In the genomic region with DNA sequence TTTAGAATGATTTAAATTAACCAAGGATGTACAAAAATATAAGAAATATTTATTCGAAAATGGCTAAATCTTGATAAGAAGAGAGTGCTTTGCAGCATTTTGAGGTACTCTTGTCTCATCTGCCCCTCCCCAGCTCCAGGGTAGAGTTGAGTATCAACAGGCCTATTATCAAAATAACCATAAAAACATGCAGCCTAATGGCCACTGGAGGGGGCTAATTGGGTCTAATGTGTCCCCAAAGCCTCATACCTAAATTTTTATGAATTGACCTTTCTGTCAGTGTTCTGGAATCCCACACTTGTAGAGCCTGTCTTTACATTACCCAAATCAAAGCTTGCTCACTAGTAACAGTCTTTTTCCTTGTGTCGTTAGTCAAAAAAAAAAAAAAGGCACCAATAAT, we compare ENCODE assay signal across 22 cellular contexts.
DNase-seq lines count a peak whose midpoint lies in the region; ATAC-seq, FAIRE-seq and TF ChIP-seq lines count a peak whose summit lies in the region.
"Had no signal": no experiment of that assay in that cellular context is flagged by ENCODE, and none has a peak within 500 bp of the region (broad histone marks: within the 10 kb centered on the region; RNA-seq: fewer than 3 reads in every experiment).

No MANE protein-coding gene starts in this region.

- H3F3A ChIP-seq in neural progenitor cell (ENCODE audit: low read depth): no peaks in the 10 kb centered on the region

- no peak overlapping the region for H2BK120ac ChIP-seq in H1 (replicated peaks; ENCODE audit: low read depth, low read length)

- no peak overlapping the region for H3K9ac ChIP-seq in mammary epithelial cell (ENCODE audit: insufficient read depth, low read length)
- H3K9ac ChIP-seq in H1 (replicated peaks in 1 of 4; ENCODE audit: extremely low read depth in 1 of 4, low read depth in 3 of 4, low read length in 3 of 4): no peak overlapping the region
- no peak overlapping the region for H3K9ac ChIP-seq in neural progenitor cell
- H3K9ac ChIP-seq: KMS-11 had no signal

- WGBS in mammary epithelial cell (ENCODE audit: low coverage, missing lambda C conversion rate): 30% methylated on average over 2 of the region's 2 CpGs
- 89% methylated on average over 1 of the region's 2 CpGs; no CpG with 5 or more reads in 1 of the 2 experiments for WGBS in H1 (ENCODE audit: extremely low coverage in 1 of 2, insufficient coverage in 1 of 2, insufficient read length in 1 of 2, insufficient replicate concordance in 2 of 2, low coverage in 1 of 2, low lambda C conversion rate in 2 of 2, missing lambda C conversion rate in 1 of 2), 2 experiments

- no peaks in the 10 kb centered on the region for H3K79me1 ChIP-seq in H1 (ENCODE audit: low read depth, low read length)

- no peaks in the 10 kb centered on the region for H3K4me1 ChIP-seq in mammary epithelial cell (ENCODE audit: insufficient read depth, low read length)
- no peaks in the 10 kb centered on the region for H3K4me1 ChIP-seq in H1 (replicated peaks in 1 of 4; ENCODE audit: control insufficient read depth in 3 of 4, insufficient read depth in 4 of 4, low read length in 3 of 4)
- no peaks in the 10 kb centered on the region for H3K4me1 ChIP-seq in neural progenitor cell
- H3K4me1 ChIP-seq: A549, BE2C had no signal

- BruUV-seq in MCF 10A (replicated peaks; lab: Mats Ljungman, UMichigan): no TSS peak
- BruUV-seq in mammary epithelial cell (replicated peaks; lab: Mats Ljungman, UMichigan): no TSS peak

- no peak overlapping the region for H2BK20ac ChIP-seq in H1 (ENCODE audit: low read length)

- POLR2A ChIA-PET in MCF 10A (lab: Yijun Ruan, JAX): no interaction called here
- POLR2A ChIA-PET in H1 (lab: Charles Lee; ENCODE audit: partially characterized antibody): no interaction called here

- no peak overlapping the region for H2BK15ac ChIP-seq in H1 (ENCODE audit: low read length)

- no peaks in the 10 kb centered on the region for H3K9me3 Mint-ChIP-seq in MCF 10A (ENCODE audit: unreplicated experiment)
- no peaks in the 10 kb centered on the region for H3K9me3 Mint-ChIP-seq in neural progenitor cell

- H3K27me3 Mint-ChIP-seq in MCF 10A (ENCODE audit: insufficient read depth, unreplicated experiment) (peaks cover 11% of the 10 kb centered on the region), neural progenitor cell (ENCODE audit: insufficient read depth, low read depth) (no peaks in the 10 kb centered on the region)

- CTCF ChIA-PET in MCF 10A (lab: Yijun Ruan, JAX): no interaction called here
- CTCF ChIA-PET in mammary epithelial cell (lab: Charles Lee; ENCODE audit: low non-redundant PET): no interaction called here
- CTCF ChIA-PET in H1 (lab: Charles Lee; ENCODE audit: partially characterized antibody): no interaction called here

- H4K8ac ChIP-seq in H1 (ENCODE audit: extremely low read depth, insufficient read depth, low read length): no peak overlapping the region

- no peak overlapping the region for H2AK5ac ChIP-seq in H1 (ENCODE audit: low read depth, low read length)

- no peak for TF ChIP-seq POLR2A in H1 (IDR thresholded peaks at IDR 0.05; ENCODE audit: control extremely low read depth in 1 of 2, low read depth in 2 of 2, low read length in 2 of 2)

- no peak overlapping the region for H3K14ac ChIP-seq in H1 (ENCODE audit: insufficient read length)

- H3K36me3 ChIP-seq in mammary epithelial cell (ENCODE audit: insufficient read depth, low read length) (no peaks in the 10 kb centered on the region), H1 (ENCODE audit: control insufficient read depth in 2 of 4, insufficient read depth in 4 of 4, low read length in 3 of 4) (no peaks in the 10 kb centered on the region), neural progenitor cell (no peaks in the 10 kb centered on the region)
- H3K36me3 ChIP-seq: BE2C had no signal

- H3K27me3 ChIP-seq in mammary epithelial cell (ENCODE audit: insufficient read depth, low read length): no peaks in the 10 kb centered on the region
- no peaks in the 10 kb centered on the region for H3K27me3 ChIP-seq in H1 (replicated peaks in 1 of 4; ENCODE audit: control insufficient read depth in 3 of 4, extremely low read depth in 1 of 4, insufficient read depth in 3 of 4, low read length in 3 of 4)
- H3K27me3 ChIP-seq in neural progenitor cell: no peaks in the 10 kb centered on the region
- H3K27me3 ChIP-seq: BE2C had no signal

- no peak overlapping the region for H2BK5ac ChIP-seq in H1 (ENCODE audit: low read depth, low read length)

- no peaks in the 10 kb centered on the region for H3K23me2 ChIP-seq in H1 (ENCODE audit: low read depth, low read length)

- H3K9me3 ChIP-seq in mammary epithelial cell (replicated peaks; ENCODE audit: insufficient read depth, low read length) (no peaks in the 10 kb centered on the region), H1 (ENCODE audit: insufficient read depth in 2 of 2, low read depth in 1 of 2, low read length in 1 of 2) (no peaks in the 10 kb centered on the region), neural progenitor cell (ENCODE audit: low read depth) (no peaks in the 10 kb centered on the region)
- H3K9me3 ChIP-seq: A549, BE2C had no signal

- no peak overlapping the region for H3K4me3 ChIP-seq in mammary epithelial cell (replicated peaks in 1 of 3; ENCODE audit: insufficient read depth in 1 of 3, low read depth in 2 of 3, low read length in 3 of 3)
- H3K4me3 ChIP-seq in H1 (ENCODE audit: extremely low read depth in 1 of 4, insufficient read depth in 2 of 4, low read depth in 3 of 4, low read length in 4 of 4): no peak overlapping the region
- H3K4me3 ChIP-seq in neural progenitor cell: no peak overlapping the region
- H3K4me3 ChIP-seq: A549, GM12878 had no signal

- dilution Hi-C loops in mammary epithelial cell (cut with HindIII; ENCODE audit: low sequenced_read_pairs): no loop called here

- H4K20me1 ChIP-seq in mammary epithelial cell (ENCODE audit: insufficient read depth, low read length): no peaks in the 10 kb centered on the region
- H4K20me1 ChIP-seq in H1 (replicated peaks in 1 of 2; ENCODE audit: control insufficient read depth in 1 of 2, insufficient read depth in 2 of 2, low read length in 2 of 2): no peaks in the 10 kb centered on the region
- H4K20me1 ChIP-seq in neural progenitor cell (ENCODE audit: low read depth): no peaks in the 10 kb centered on the region

- no peak overlapping the region for H2BK12ac ChIP-seq in H1 (ENCODE audit: low read depth, low read length)

- in situ Hi-C loops in mammary epithelial cell (cut with MboI; ENCODE audit: low sequenced_read_pairs in 2 of 2): no loop called here

- no peak overlapping the region for H3K23ac ChIP-seq in H1 (ENCODE audit: insufficient read length)

- DNase-seq in MCF 10A (ENCODE audit: unreplicated experiment) (peak; percentile 2), mammary epithelial cell (no peak), HT-29 (ENCODE audit: low spot score) (peak; percentile 3), H1 (ENCODE audit: low read depth in 1 of 2, low spot score in 2 of 2) (no peak), neural progenitor cell (ENCODE audit: low spot score) (peak; percentile 20)
- no peak for DNase-seq in stimulated activated CD4-positive, alpha-beta T cell treated with anti-CD3 and anti-CD28 coated beads, Interleukin-2, amount 100 ng/mL, for 48 hours
- DNase-seq: BE2C; CD8-positive, alpha-beta T cell; COR-L47; DMS79; GOT3 had no signal

- H3K18ac ChIP-seq in H1 (ENCODE audit: extremely low read depth, low read length): no peak overlapping the region

- no peak for FAIRE-seq in H1 (lab: Jason Lieb, UNC)
- FAIRE-seq: D721Med, GM12878, GM18507, HepG2, HTR-8/SVneo had no signal

- H3K27ac Mint-ChIP-seq in MCF 10A (ENCODE audit: low read depth, unreplicated experiment) (no peak overlapping the region), neural progenitor cell (no peak overlapping the region)
- H3K27ac Mint-ChIP-seq: CD14-positive monocyte; CD8-positive, alpha-beta T cell had no signal

- TF ChIP-seq CTCF in MCF 10A (IDR thresholded peaks at IDR 0.05; ENCODE audit: unreplicated experiment) (no peak), mammary epithelial cell (conservative IDR thresholded peaks at IDR 0.05 in 1 of 2, IDR thresholded peaks at IDR 0.05 in 1 of 2; ENCODE audit: extremely low read depth in 1 of 2, insufficient read depth in 1 of 2, low read depth in 1 of 2, low read length in 2 of 2) (no peak), H1 (IDR thresholded peaks at IDR 0.05; ENCODE audit: control extremely low read depth in 1 of 3, insufficient read depth in 1 of 3, low read depth in 1 of 3, low read length in 3 of 3) (peak in 1 of 3 experiments; percentile 8; a peak in 2 of 4 replicates), neural progenitor cell (IDR thresholded peaks at IDR 0.05) (peak; percentile 39)

- H3K79me2 ChIP-seq in mammary epithelial cell (ENCODE audit: insufficient read depth, low read length) (no peaks in the 10 kb centered on the region), H1 (ENCODE audit: control insufficient read depth in 1 of 2, insufficient read depth in 2 of 2, low read length in 2 of 2) (no peaks in the 10 kb centered on the region), neural progenitor cell (ENCODE audit: low read depth) (no peaks in the 10 kb centered on the region)

- H3K4me2 ChIP-seq in mammary epithelial cell (ENCODE audit: insufficient read depth, low read depth, low read length) (no peak overlapping the region), H1 (ENCODE audit: insufficient read depth in 1 of 2, low read depth in 2 of 2, low read length in 2 of 2) (no peak overlapping the region), neural progenitor cell (no peak overlapping the region)
- H3K4me2 ChIP-seq: A549, KMS-11 had no signal

- no peak overlapping the region for H4K5ac ChIP-seq in H1 (ENCODE audit: insufficient read length, low read depth, low read length)

- H3K4ac ChIP-seq in H1 (replicated peaks; ENCODE audit: insufficient read length, low read depth, low read length): no peak overlapping the region

- H3K27ac ChIP-seq in mammary epithelial cell (ENCODE audit: insufficient read depth, low read depth, low read length) (no peak overlapping the region), H1 (ENCODE audit: low read depth, low read length) (no peak overlapping the region), neural progenitor cell (no peak overlapping the region)
- H3K27ac ChIP-seq: A549, KMS-11 had no signal

- TF ChIP-seq EP300 in H1 (IDR thresholded peaks at IDR 0.05; ENCODE audit: borderline replicate concordance in 1 of 2, low read depth in 2 of 2, low read length in 2 of 2): no peak

- H3K4me1 Mint-ChIP-seq in MCF 10A (ENCODE audit: insufficient read depth, unreplicated experiment) (no peaks in the 10 kb centered on the region), neural progenitor cell (no peaks in the 10 kb centered on the region)
- H3K4me1 Mint-ChIP-seq: CD14-positive monocyte had no signal

- no peak overlapping the region for H3K56ac ChIP-seq in H1 (replicated peaks; ENCODE audit: insufficient read length, low read depth, low read length)

- intact Hi-C loops in MCF 10A (cut with micrococcal nuclease) (no loop called here), mammary epithelial cell (cut with micrococcal nuclease) (no loop called here)

- no peaks in the 10 kb centered on the region for H3K36me3 Mint-ChIP-seq in MCF 10A (ENCODE audit: insufficient read depth, unreplicated experiment)
- H3K36me3 Mint-ChIP-seq in neural progenitor cell: no peaks in the 10 kb centered on the region
- H3K36me3 Mint-ChIP-seq: CD14-positive monocyte; CD8-positive, alpha-beta T cell had no signal

- H3K4me3 Mint-ChIP-seq in MCF 10A (ENCODE audit: unreplicated experiment) (no peak overlapping the region), neural progenitor cell (no peak overlapping the region)
- H3K4me3 Mint-ChIP-seq: CD14-positive monocyte; CD8-positive, alpha-beta T cell had no signal

- H4K91ac ChIP-seq in H1 (replicated peaks; ENCODE audit: insufficient read length, low read length): no peak overlapping the region

- H2AFZ ChIP-seq in mammary epithelial cell (ENCODE audit: low read depth, low read length): no peak overlapping the region
- H2AFZ ChIP-seq in H1 (ENCODE audit: low read length): no peak overlapping the region
- no peak overlapping the region for H2AFZ ChIP-seq in neural progenitor cell (replicated peaks)

- peak; percentile 15 to 21; a peak in 3 of 4 replicates for TF ChIP-seq RAD21 in H1 (IDR thresholded peaks at IDR 0.05 in 1 of 2, conservative IDR thresholded peaks at IDR 0.05 in 1 of 2; ENCODE audit: low read depth in 2 of 2, low read length in 2 of 2)

- ATAC-seq in HG02678 (IDR thresholded peaks at IDR 0.05; ENCODE audit: unreplicated experiment) (no peak), GM18868 (IDR thresholded peaks at IDR 0.05; ENCODE audit: unreplicated experiment) (no peak)
- ATAC-seq: A549; CD8-positive, alpha-beta T cell; GM12878; HCT116; HepG2 had no signal

Comparison
In these comparisons a context has a peak if more than half of its experiments do, and no peak if none do; other contexts are left out.
1. DNase-seq: peak in MCF 10A (single experiment), HT-29 (single experiment) and neural progenitor cell (single experiment); none in mammary epithelial cell (single experiment), H1 (0 of 2) and stimulated activated CD4-positive, alpha-beta T cell treated with anti-CD3 and anti-CD28 coated beads, Interleukin-2, amount 100 ng/mL, for 48 hours (0 of 2).